In the genomic region with DNA sequence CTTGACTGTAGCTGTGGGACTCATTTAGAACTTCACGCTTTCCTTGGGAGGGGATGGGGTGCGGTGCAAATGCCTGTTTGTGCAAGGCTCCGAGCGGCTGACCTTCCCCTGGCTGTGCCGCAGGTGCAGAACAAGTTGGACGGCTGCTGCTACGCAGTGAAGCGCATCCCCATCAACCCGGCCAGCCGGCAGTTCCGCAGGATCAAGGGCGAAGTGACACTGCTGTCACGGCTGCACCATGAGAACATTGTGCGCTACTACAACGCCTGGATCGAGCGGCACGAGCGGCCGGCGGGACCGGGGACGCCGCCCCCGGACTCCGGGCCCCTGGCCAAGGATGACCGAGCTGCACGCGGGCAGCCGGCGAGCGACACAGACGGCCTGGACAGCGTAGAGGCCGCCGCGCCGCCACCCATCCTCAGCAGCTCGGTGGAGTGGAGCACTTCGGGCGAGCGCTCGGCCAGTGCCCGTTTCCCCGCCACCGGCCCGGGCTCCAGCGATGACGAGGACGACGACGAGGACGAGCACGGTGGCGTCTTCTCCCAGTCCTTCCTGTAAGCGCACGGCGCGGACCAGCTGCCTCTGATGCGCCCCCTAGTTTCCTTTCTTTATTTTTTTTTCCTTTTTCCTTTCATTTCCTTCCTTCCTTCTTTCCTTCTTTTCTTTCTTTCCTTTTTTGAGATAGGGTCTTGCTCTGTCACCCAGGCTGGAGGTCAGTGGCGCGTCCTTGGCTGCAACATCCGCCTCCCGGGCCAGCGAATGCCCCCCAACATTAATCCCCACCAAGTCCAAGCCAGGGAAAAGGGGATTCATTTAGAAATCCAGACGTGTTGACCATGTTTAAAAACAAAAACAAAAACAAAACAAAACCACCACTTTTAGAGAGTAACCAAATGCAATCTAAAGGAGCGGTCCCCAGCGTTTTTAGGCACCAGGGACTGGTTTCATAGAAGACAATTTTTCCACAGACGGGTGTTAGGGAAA, we compare ENCODE assay signal across 1 cellular context.
TF ChIP-seq lines count a peak whose summit lies in the region.

No MANE protein-coding gene starts in this region.

TF ChIP-seq in HEK293, 187 proteins besides CTCF, POLR2A, EP300 and RAD21 (continued from another document):
- TF ChIP-seq, protein P1, sequence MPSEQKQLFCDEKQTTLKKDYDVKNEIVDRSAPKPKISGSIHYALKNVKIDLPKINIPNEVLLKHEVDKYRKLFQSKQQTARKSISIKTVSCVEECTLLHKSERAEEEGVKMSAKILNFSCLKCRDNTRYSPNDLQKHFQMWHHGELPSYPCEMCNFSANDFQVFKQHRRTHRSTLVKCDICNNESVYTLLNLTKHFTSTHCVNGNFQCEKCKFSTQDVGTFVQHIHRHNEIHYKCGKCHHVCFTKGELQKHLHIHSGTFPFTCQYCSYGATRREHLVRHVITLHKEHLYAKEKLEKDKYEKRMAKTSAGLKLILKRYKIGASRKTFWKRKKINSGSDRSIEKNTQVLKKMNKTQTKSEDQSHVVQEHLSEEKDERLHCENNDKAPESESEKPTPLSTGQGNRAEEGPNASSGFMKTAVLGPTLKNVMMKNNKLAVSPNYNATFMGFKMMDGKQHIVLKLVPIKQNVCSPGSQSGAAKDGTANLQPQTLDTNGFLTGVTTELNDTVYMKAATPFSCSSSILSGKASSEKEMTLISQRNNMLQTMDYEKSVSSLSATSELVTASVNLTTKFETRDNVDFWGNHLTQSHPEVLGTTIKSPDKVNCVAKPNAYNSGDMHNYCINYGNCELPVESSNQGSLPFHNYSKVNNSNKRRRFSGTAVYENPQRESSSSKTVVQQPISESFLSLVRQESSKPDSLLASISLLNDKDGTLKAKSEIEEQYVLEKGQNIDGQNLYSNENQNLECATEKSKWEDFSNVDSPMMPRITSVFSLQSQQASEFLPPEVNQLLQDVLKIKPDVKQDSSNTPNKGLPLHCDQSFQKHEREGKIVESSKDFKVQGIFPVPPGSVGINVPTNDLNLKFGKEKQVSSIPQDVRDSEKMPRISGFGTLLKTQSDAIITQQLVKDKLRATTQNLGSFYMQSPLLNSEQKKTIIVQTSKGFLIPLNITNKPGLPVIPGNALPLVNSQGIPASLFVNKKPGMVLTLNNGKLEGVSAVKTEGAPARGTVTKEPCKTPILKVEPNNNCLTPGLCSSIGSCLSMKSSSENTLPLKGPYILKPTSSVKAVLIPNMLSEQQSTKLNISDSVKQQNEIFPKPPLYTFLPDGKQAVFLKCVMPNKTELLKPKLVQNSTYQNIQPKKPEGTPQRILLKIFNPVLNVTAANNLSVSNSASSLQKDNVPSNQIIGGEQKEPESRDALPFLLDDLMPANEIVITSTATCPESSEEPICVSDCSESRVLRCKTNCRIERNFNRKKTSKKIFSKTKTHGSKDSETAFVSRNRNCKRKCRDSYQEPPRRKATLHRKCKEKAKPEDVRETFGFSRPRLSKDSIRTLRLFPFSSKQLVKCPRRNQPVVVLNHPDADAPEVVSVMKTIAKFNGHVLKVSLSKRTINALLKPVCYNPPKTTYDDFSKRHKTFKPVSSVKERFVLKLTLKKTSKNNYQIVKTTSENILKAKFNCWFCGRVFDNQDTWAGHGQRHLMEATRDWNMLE (tag by site-specific recombination; conservative IDR thresholded peaks at IDR 0.05; ENCODE audit: low read depth), result no peak
- TF ChIP-seq, protein P2, sequence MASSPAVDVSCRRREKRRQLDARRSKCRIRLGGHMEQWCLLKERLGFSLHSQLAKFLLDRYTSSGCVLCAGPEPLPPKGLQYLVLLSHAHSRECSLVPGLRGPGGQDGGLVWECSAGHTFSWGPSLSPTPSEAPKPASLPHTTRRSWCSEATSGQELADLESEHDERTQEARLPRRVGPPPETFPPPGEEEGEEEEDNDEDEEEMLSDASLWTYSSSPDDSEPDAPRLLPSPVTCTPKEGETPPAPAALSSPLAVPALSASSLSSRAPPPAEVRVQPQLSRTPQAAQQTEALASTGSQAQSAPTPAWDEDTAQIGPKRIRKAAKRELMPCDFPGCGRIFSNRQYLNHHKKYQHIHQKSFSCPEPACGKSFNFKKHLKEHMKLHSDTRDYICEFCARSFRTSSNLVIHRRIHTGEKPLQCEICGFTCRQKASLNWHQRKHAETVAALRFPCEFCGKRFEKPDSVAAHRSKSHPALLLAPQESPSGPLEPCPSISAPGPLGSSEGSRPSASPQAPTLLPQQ (tag by site-specific recombination; IDR thresholded peaks at IDR 0.05), result no peak
- no peak; the same call in 1 of the 2 replicates for TF ChIP-seq ZNF660 (tag by site-specific recombination; IDR thresholded peaks at IDR 0.05)
- TF ChIP-seq SCRT1 (tag by site-specific recombination; IDR thresholded peaks at IDR 0.05; ENCODE audit: borderline replicate concordance), result no peak
- peak; percentile 71 for TF ChIP-seq ZNF341 (tag by site-specific recombination; IDR thresholded peaks at IDR 0.05; ENCODE audit: low read depth)
TF ChIP-seq in HEK293: peak in this region for 35.
